ENCODE assay signal across 1 cellular context in the genomic region with DNA sequence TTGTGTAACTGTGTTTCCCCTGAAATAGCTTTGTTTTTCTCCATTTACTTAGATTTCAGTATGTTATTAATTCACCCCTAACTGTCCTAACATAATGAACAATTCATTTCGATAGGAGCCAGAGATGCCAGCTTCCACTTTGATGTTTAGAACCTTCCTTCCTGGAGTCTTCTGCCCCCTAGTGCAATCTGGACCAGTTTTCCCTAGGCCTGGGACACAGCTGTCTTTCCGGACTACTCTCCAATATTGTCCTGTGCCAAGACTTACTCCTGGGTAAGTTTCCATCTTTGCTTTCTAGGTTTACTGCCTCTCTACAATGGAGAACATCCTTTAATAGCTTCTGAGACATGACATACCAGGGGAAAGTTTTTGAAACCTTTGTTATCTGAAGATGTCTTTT.
TF ChIP-seq lines count a peak whose summit lies in the region.

No MANE protein-coding gene starts in this region.

TF ChIP-seq in GM23338, 12 proteins besides CTCF, POLR2A, EP300 and RAD21 (continued from another document):
- TF ChIP-seq, protein P1, sequence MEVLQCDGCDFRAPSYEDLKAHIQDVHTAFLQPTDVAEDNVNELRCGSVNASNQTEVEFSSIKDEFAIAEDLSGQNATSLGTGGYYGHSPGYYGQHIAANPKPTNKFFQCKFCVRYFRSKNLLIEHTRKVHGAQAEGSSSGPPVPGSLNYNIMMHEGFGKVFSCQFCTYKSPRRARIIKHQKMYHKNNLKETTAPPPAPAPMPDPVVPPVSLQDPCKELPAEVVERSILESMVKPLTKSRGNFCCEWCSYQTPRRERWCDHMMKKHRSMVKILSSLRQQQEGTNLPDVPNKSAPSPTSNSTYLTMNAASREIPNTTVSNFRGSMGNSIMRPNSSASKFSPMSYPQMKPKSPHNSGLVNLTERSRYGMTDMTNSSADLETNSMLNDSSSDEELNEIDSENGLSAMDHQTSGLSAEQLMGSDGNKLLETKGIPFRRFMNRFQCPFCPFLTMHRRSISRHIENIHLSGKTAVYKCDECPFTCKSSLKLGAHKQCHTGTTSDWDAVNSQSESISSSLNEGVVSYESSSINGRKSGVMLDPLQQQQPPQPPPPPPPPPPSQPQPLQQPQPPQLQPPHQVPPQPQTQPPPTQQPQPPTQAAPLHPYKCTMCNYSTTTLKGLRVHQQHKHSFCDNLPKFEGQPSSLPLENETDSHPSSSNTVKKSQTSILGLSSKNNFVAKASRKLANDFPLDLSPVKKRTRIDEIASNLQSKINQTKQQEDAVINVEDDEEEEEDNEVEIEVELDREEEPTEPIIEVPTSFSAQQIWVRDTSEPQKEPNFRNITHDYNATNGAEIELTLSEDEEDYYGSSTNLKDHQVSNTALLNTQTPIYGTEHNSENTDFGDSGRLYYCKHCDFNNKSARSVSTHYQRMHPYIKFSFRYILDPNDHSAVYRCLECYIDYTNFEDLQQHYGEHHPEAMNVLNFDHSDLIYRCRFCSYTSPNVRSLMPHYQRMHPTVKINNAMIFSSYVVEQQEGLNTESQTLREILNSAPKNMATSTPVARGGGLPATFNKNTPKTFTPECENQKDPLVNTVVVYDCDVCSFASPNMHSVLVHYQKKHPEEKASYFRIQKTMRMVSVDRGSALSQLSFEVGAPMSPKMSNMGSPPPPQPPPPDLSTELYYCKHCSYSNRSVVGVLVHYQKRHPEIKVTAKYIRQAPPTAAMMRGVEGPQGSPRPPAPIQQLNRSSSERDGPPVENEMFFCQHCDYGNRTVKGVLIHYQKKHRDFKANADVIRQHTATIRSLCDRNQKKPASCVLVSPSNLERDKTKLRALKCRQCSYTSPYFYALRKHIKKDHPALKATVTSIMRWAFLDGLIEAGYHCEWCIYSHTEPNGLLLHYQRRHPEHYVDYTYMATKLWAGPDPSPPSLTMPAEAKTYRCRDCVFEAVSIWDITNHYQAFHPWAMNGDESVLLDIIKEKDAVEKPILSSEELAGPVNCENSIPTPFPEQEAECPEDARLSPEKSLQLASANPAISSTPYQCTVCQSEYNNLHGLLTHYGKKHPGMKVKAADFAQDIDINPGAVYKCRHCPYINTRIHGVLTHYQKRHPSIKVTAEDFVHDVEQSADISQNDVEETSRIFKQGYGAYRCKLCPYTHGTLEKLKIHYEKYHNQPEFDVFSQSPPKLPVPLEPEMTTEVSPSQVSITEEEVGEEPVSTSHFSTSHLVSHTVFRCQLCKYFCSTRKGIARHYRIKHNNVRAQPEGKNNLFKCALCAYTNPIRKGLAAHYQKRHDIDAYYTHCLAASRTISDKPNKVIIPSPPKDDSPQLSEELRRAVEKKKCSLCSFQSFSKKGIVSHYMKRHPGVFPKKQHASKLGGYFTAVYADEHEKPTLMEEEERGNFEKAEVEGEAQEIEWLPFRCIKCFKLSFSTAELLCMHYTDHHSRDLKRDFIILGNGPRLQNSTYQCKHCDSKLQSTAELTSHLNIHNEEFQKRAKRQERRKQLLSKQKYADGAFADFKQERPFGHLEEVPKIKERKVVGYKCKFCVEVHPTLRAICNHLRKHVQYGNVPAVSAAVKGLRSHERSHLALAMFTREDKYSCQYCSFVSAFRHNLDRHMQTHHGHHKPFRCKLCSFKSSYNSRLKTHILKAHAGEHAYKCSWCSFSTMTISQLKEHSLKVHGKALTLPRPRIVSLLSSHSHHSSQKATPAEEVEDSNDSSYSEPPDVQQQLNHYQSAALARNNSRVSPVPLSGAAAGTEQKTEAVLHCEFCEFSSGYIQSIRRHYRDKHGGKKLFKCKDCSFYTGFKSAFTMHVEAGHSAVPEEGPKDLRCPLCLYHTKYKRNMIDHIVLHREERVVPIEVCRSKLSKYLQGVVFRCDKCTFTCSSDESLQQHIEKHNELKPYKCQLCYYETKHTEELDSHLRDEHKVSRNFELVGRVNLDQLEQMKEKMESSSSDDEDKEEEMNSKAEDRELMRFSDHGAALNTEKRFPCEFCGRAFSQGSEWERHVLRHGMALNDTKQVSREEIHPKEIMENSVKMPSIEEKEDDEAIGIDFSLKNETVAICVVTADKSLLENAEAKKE (CRISPR knock-in tag; IDR thresholded peaks at IDR 0.05) = no peak
- TF ChIP-seq ZNF114 (CRISPR knock-in tag; IDR thresholded peaks at IDR 0.05) (no peak), CREB1 (CRISPR knock-in tag; IDR thresholded peaks at IDR 0.05; ENCODE audit: low read depth) (no peak), EZH2 (IDR thresholded peaks at IDR 0.05; ENCODE audit: low read depth, unreplicated experiment) (no peak), EZH2phosphoT487 (IDR thresholded peaks at IDR 0.05; ENCODE audit: unreplicated experiment) (no peak), ZNF331 (CRISPR knock-in tag; IDR thresholded peaks at IDR 0.05; ENCODE audit: low read depth) (no peak), NANOG (IDR thresholded peaks at IDR 0.05; ENCODE audit: borderline replicate concordance) (no peak)
- TF ChIP-seq, protein P2, sequence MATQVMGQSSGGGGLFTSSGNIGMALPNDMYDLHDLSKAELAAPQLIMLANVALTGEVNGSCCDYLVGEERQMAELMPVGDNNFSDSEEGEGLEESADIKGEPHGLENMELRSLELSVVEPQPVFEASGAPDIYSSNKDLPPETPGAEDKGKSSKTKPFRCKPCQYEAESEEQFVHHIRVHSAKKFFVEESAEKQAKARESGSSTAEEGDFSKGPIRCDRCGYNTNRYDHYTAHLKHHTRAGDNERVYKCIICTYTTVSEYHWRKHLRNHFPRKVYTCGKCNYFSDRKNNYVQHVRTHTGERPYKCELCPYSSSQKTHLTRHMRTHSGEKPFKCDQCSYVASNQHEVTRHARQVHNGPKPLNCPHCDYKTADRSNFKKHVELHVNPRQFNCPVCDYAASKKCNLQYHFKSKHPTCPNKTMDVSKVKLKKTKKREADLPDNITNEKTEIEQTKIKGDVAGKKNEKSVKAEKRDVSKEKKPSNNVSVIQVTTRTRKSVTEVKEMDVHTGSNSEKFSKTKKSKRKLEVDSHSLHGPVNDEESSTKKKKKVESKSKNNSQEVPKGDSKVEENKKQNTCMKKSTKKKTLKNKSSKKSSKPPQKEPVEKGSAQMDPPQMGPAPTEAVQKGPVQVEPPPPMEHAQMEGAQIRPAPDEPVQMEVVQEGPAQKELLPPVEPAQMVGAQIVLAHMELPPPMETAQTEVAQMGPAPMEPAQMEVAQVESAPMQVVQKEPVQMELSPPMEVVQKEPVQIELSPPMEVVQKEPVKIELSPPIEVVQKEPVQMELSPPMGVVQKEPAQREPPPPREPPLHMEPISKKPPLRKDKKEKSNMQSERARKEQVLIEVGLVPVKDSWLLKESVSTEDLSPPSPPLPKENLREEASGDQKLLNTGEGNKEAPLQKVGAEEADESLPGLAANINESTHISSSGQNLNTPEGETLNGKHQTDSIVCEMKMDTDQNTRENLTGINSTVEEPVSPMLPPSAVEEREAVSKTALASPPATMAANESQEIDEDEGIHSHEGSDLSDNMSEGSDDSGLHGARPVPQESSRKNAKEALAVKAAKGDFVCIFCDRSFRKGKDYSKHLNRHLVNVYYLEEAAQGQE (IDR thresholded peaks at IDR 0.05; ENCODE audit: unreplicated experiment) = no peak
